ENCODE assay signal across 1 cellular context in the genomic region with DNA sequence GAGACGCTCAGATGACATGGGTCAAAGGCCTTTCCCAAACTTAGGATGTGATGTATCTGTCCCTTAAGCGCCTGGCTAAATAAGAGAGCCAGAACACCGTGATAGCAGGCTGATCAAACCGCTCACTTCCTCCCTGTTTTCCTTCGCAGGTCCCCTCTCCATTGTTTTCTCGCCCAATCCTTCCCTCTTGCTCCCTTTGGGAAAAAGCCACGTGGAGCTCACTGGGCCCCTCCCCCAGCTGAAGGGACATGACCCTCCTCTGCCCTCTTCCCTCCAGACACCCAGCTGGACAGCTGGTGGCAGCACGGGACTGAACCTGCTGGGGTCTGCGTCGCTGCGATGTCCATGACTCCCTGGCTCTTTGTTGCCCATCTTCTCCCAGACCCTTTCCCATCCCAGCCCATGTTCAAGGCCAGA.
TF ChIP-seq lines count a peak whose summit lies in the region.

No MANE protein-coding gene starts in this region.

TF ChIP-seq in IMR-90, 13 proteins besides CTCF, POLR2A, EP300 and RAD21:
- TF ChIP-seq CHD1 (IDR thresholded peaks at IDR 0.05; ENCODE audit: low read depth, low read length) (no peak), RFX5 (IDR thresholded peaks at IDR 0.05; ENCODE audit: low read depth, low read length) (no peak)
- TF ChIP-seq, protein P1, sequence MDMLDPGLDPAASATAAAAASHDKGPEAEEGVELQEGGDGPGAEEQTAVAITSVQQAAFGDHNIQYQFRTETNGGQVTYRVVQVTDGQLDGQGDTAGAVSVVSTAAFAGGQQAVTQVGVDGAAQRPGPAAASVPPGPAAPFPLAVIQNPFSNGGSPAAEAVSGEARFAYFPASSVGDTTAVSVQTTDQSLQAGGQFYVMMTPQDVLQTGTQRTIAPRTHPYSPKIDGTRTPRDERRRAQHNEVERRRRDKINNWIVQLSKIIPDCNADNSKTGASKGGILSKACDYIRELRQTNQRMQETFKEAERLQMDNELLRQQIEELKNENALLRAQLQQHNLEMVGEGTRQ (IDR thresholded peaks at IDR 0.05; ENCODE audit: low read depth, low read length): no peak
